In the genomic region with DNA sequence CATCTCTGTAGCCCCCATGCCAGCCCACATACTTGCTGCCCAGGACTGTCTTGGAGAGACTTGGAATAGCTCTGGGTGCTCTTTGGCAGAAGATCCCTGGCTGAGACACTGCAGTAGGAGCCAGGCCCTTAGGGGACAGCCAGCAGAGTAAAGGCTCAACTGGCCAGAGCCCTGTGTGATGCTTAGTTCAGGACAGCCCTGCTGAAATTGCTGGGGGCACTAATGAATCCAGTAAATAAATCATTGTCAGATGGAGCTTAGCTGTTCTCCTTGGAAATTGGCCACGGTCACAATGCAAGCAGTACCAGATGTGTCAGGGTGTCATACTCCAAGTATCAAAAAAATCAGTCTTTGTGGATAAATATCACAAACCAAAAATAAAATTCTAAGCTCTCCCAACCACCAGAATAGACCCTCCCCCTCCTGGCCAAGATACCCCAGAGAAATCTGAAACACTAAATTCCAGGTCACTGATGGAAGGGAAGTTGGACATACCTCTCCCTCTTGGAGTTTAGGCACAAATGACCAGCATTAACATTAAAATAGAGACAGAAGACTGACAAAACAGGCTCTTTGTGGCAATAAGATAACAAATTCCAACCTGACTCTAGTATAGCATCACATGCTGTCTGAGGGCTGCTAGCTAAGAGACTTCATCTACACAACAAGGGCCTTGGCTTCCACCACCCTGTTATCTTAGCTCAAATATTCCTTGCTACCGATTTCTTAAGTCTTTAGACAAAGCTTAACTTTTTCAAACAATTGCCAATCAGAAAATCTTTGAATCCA, we compare ENCODE assay signal across 1 cellular context.
TF ChIP-seq lines count a peak whose summit lies in the region.

No MANE protein-coding gene starts in this region.

TF ChIP-seq in WTC11, 78 proteins besides CTCF, POLR2A, EP300 and RAD21 (continued from another document):
- TF ChIP-seq, protein P1, sequence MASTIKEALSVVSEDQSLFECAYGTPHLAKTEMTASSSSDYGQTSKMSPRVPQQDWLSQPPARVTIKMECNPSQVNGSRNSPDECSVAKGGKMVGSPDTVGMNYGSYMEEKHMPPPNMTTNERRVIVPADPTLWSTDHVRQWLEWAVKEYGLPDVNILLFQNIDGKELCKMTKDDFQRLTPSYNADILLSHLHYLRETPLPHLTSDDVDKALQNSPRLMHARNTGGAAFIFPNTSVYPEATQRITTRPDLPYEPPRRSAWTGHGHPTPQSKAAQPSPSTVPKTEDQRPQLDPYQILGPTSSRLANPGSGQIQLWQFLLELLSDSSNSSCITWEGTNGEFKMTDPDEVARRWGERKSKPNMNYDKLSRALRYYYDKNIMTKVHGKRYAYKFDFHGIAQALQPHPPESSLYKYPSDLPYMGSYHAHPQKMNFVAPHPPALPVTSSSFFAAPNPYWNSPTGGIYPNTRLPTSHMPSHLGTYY (CRISPR knock-in tag; IDR thresholded peaks at IDR 0.05): no peak
- TF ChIP-seq ETV6 (CRISPR knock-in tag; IDR thresholded peaks at IDR 0.05): no peak
- TF ChIP-seq ATF1 (CRISPR knock-in tag; IDR thresholded peaks at IDR 0.05): no peak
- TF ChIP-seq SP1 (CRISPR knock-in tag; conservative IDR thresholded peaks at IDR 0.05): no peak
- TF ChIP-seq, protein P2, sequence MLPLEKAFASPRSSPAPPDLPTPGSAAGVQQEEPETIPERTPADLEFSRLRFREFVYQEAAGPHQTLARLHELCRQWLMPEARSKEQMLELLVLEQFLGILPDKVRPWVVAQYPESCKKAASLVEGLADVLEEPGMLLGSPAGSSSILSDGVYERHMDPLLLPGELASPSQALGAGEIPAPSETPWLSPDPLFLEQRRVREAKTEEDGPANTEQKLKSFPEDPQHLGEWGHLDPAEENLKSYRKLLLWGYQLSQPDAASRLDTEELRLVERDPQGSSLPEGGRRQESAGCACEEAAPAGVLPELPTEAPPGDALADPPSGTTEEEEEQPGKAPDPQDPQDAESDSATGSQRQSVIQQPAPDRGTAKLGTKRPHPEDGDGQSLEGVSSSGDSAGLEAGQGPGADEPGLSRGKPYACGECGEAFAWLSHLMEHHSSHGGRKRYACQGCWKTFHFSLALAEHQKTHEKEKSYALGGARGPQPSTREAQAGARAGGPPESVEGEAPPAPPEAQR (CRISPR knock-in tag; IDR thresholded peaks at IDR 0.05): no peak
- TF ChIP-seq, protein P3, sequence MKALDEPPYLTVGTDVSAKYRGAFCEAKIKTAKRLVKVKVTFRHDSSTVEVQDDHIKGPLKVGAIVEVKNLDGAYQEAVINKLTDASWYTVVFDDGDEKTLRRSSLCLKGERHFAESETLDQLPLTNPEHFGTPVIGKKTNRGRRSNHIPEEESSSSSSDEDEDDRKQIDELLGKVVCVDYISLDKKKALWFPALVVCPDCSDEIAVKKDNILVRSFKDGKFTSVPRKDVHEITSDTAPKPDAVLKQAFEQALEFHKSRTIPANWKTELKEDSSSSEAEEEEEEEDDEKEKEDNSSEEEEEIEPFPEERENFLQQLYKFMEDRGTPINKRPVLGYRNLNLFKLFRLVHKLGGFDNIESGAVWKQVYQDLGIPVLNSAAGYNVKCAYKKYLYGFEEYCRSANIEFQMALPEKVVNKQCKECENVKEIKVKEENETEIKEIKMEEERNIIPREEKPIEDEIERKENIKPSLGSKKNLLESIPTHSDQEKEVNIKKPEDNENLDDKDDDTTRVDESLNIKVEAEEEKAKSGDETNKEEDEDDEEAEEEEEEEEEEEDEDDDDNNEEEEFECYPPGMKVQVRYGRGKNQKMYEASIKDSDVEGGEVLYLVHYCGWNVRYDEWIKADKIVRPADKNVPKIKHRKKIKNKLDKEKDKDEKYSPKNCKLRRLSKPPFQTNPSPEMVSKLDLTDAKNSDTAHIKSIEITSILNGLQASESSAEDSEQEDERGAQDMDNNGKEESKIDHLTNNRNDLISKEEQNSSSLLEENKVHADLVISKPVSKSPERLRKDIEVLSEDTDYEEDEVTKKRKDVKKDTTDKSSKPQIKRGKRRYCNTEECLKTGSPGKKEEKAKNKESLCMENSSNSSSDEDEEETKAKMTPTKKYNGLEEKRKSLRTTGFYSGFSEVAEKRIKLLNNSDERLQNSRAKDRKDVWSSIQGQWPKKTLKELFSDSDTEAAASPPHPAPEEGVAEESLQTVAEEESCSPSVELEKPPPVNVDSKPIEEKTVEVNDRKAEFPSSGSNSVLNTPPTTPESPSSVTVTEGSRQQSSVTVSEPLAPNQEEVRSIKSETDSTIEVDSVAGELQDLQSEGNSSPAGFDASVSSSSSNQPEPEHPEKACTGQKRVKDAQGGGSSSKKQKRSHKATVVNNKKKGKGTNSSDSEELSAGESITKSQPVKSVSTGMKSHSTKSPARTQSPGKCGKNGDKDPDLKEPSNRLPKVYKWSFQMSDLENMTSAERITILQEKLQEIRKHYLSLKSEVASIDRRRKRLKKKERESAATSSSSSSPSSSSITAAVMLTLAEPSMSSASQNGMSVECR (CRISPR knock-in tag; IDR thresholded peaks at IDR 0.05; ENCODE audit: borderline replicate concordance): no peak
- TF ChIP-seq ELF4 (CRISPR knock-in tag; IDR thresholded peaks at IDR 0.05; ENCODE audit: low read depth): no peak
- no peak for TF ChIP-seq GABPB1 (CRISPR knock-in tag; IDR thresholded peaks at IDR 0.05)
